Comparison of ENCODE assay signal across 9 cellular contexts in genomic region chr2:8456149-8457091, GRCh38.
DNase-seq lines count a peak whose midpoint lies in the region; ATAC-seq and TF ChIP-seq lines count a peak whose summit lies in the region.
"Had no signal": no experiment of that assay in that cellular context is flagged by ENCODE, and none has a peak within 500 bp of the region (broad histone marks: within the 10 kb centered on the region; RNA-seq: fewer than 3 reads in every experiment).

No MANE protein-coding gene starts in this region.

- WGBS in body of pancreas, 2 donors = 74 to 90% methylated on average over 30 to 38 of the region's 41 CpGs
- 80 to 84% methylated on average over 28 to 32 of the region's 41 CpGs for WGBS in thyroid gland, 2 donors

- H3K4me1 ChIP-seq in body of pancreas (peaks cover 20% of the 10 kb centered on the region), thyroid gland (peaks cover 5 to 6% of the 10 kb centered on the region in 2 donors)

- intact Hi-C loops in body of pancreas (cut with DNase I) = no loop called here
- intact Hi-C loops in thyroid gland (cut with DNase I) = no loop called here

- TF ChIP-seq CTCF in body of pancreas (IDR thresholded peaks at IDR 0.05) (no peak), thyroid gland (IDR thresholded peaks at IDR 0.05) (no peak)

- H3K27ac ChIP-seq in body of pancreas (peak overlapping the region in 3 of 4 donors; percentile 51 to 74 (median 58)), thyroid gland (no peak overlapping the region)

- DNase-seq in T-helper 2 cell (peak in 4 of 5 experiments; percentile 18 to 87 (median 48)), body of pancreas (no peak), middle frontal gyrus (ENCODE audit: extremely low spot score, low spot score) (no peak), thyroid gland (no peak), DMS153 (lab: John Stamatoyannopoulos, UW) (no peak)
- DNase-seq in stimulated activated CD4-positive, alpha-beta T cell treated with anti-CD3 and anti-CD28 coated beads, Interleukin-4, amount 100 ng/mL, for 4 hours = peak; percentile 39 to 45
- DNase-seq: SIG-M5 had no signal

- H3K27me3 ChIP-seq in body of pancreas (no peaks in the 10 kb centered on the region), thyroid gland (peaks cover 8% of the 10 kb centered on the region)

- peaks cover 0 to 4% (median 0%) of the 10 kb centered on the region in 3 donors for H3K9me3 ChIP-seq in body of pancreas
- no peaks in the 10 kb centered on the region for H3K9me3 ChIP-seq in thyroid gland

- H3K4me3 ChIP-seq in body of pancreas = no peak overlapping the region
- no peak overlapping the region for H3K4me3 ChIP-seq in thyroid gland (replicated peaks in 1 of 3)

- no peaks in the 10 kb centered on the region for H3K36me3 ChIP-seq in body of pancreas (replicated peaks in 1 of 2; ENCODE audit: insufficient read depth in 1 of 2, low read depth in 2 of 2)
- no peaks in the 10 kb centered on the region for H3K36me3 ChIP-seq in thyroid gland

- no peak for TF ChIP-seq POLR2A in body of pancreas (IDR thresholded peaks at IDR 0.05)
- TF ChIP-seq POLR2A in thyroid gland (IDR thresholded peaks at IDR 0.05) = no peak

- ATAC-seq in GM19452 (IDR thresholded peaks at IDR 0.05; ENCODE audit: unreplicated experiment) (peak; percentile 58), body of pancreas (no peak), HG03139 (IDR thresholded peaks at IDR 0.05; ENCODE audit: unreplicated experiment) (no peak)

Comparison
In these comparisons a context has a peak if more than half of its experiments do, and no peak if none do; other contexts are left out.
1. DNase-seq: peak in T-helper 2 cell (4 of 5) and stimulated activated CD4-positive, alpha-beta T cell treated with anti-CD3 and anti-CD28 coated beads, Interleukin-4, amount 100 ng/mL, for 4 hours (2 of 2); none in body of pancreas (0 of 4), middle frontal gyrus (single experiment), thyroid gland (0 of 2) and DMS153 (single experiment).
2. H3K27ac ChIP-seq: peak in body of pancreas (3 of 4); none in thyroid gland (0 of 3).